ENCODE assay signal across 8 cellular contexts in the genomic region with DNA sequence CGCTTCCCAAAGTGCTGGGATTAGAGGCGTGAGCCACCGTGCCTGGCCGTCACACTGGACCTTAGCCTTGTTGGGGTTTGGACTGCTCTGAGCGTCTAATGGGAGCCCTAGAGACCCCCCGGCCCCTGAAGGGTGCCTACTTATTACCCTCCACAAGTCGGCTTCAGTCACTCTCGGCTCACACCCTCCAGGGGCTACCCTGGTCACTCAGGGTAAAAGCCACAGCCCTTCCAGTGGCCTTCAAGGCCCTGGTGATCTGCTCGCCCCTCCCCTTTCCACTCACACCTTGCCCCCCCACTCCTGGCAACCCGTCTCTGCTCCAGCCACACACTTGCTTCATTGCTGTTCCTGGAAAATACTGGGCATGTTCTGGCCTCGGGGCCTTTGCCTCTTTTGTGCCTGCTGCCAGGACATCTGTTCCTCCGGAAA.
A peak's percentile ranks its signal among the peaks of the same experiment; 100 is the strongest.
DNase-seq lines count a peak whose midpoint lies in the region; TF ChIP-seq lines count a peak whose summit lies in the region.

No MANE protein-coding gene starts in this region.

- no CpG with 5 or more reads among the region's 12 CpGs for WGBS in iPS DF 6.9 (ENCODE audit: insufficient coverage, insufficient read length)

- H3K9me3 Mint-ChIP-seq in activated naive CD4-positive, alpha-beta T cell treated with anti-CD3 and anti-CD28 coated beads, Interleukin-2, amount 50 U/mL, for 24 hours: no peaks in the 10 kb centered on the region

- H3K36me3 ChIP-seq in WERI-Rb-1: no peaks in the 10 kb centered on the region
- no peaks in the 10 kb centered on the region for H3K36me3 ChIP-seq in iPS DF 6.9 (ENCODE audit: control insufficient read depth, insufficient read depth, low read length)

- H3K27me3 Mint-ChIP-seq in activated naive CD4-positive, alpha-beta T cell treated with anti-CD3 and anti-CD28 coated beads, Interleukin-2, amount 50 U/mL, for 24 hours: no peaks in the 10 kb centered on the region

- H3K4me1 Mint-ChIP-seq in activated naive CD4-positive, alpha-beta T cell treated with anti-CD3 and anti-CD28 coated beads, Interleukin-2, amount 50 U/mL, for 24 hours: peaks cover 36% of the 10 kb centered on the region

- H3K9me3 ChIP-seq in WERI-Rb-1 (ENCODE audit: severe bottlenecking): no peaks in the 10 kb centered on the region
- H3K9me3 ChIP-seq in iPS DF 6.9 (ENCODE audit: control insufficient read depth, insufficient read depth, low read length): no peaks in the 10 kb centered on the region

- peak overlapping the region; percentile 99 for H3K27ac Mint-ChIP-seq in activated naive CD4-positive, alpha-beta T cell treated with anti-CD3 and anti-CD28 coated beads, Interleukin-2, amount 50 U/mL, for 24 hours

- peaks cover 4% of the 10 kb centered on the region for H3K4me1 ChIP-seq in iPS DF 6.9 (ENCODE audit: control insufficient read depth, insufficient read depth, low read length)

- no peaks in the 10 kb centered on the region for H3K27me3 ChIP-seq in WERI-Rb-1 (ENCODE audit: insufficient read depth, low read depth, severe bottlenecking)
- no peaks in the 10 kb centered on the region for H3K27me3 ChIP-seq in iPS DF 6.9 (ENCODE audit: control insufficient read depth, insufficient read depth, low read length)

- H3K4me3 ChIP-seq in WERI-Rb-1 (ENCODE audit: low read depth, low read length): peak overlapping the region; percentile 63
- peak overlapping the region; percentile 11; the same call in 1 of the 2 replicates for H3K4me3 ChIP-seq in iPS DF 6.9 (ENCODE audit: low read length)

- H3K27ac ChIP-seq in WERI-Rb-1: peak overlapping the region; percentile 51
- H3K27ac ChIP-seq in iPS DF 6.9 (ENCODE audit: low read length): no peak overlapping the region

- no peak for TF ChIP-seq CTCF in WERI-Rb-1 (IDR thresholded peaks at IDR 0.05; ENCODE audit: low read depth, low read length)

- no peak for DNase-seq in activated naive CD4-positive, alpha-beta T cell treated with anti-CD3 and anti-CD28 coated beads, Interleukin-2, amount 50 U/mL, for 16 hours
- DNase-seq in WERI-Rb-1: peak; percentile 67
- DNase-seq in iPS DF 6.9 (ENCODE audit: low read depth, low spot score): no peak
- peak; percentile 7 for DNase-seq in stimulated activated naive CD4-positive, alpha-beta T cell treated with Interleukin-2 at 50 U/mL for 16 hours (lab: John Stamatoyannopoulos, UW)
- DNase-seq in SW480 (ENCODE audit: low spot score): no peak
- no peak for DNase-seq in SW 1271 (lab: John Stamatoyannopoulos, UW)
- DNase-seq in central memory CD4-positive, alpha-beta T cell: no peak

- H3K36me3 Mint-ChIP-seq in activated naive CD4-positive, alpha-beta T cell treated with anti-CD3 and anti-CD28 coated beads, Interleukin-2, amount 50 U/mL, for 24 hours: no peaks in the 10 kb centered on the region

- H3K4me3 Mint-ChIP-seq in activated naive CD4-positive, alpha-beta T cell treated with anti-CD3 and anti-CD28 coated beads, Interleukin-2, amount 50 U/mL, for 24 hours: peak overlapping the region; percentile 94

Comparison
In these comparisons a context has a peak if more than half of its experiments do, and no peak if none do; other contexts are left out.
1. DNase-seq: peak in WERI-Rb-1 (single experiment) and stimulated activated naive CD4-positive, alpha-beta T cell treated with Interleukin-2 at 50 U/mL for 16 hours (single experiment); none in activated naive CD4-positive, alpha-beta T cell treated with anti-CD3 and anti-CD28 coated beads, Interleukin-2, amount 50 U/mL, for 16 hours (single experiment), iPS DF 6.9 (single experiment), SW480 (single experiment), SW 1271 (0 of 2) and central memory CD4-positive, alpha-beta T cell (single experiment).